Comparison of ENCODE assay signal across 1 cellular context in the genomic region with DNA sequence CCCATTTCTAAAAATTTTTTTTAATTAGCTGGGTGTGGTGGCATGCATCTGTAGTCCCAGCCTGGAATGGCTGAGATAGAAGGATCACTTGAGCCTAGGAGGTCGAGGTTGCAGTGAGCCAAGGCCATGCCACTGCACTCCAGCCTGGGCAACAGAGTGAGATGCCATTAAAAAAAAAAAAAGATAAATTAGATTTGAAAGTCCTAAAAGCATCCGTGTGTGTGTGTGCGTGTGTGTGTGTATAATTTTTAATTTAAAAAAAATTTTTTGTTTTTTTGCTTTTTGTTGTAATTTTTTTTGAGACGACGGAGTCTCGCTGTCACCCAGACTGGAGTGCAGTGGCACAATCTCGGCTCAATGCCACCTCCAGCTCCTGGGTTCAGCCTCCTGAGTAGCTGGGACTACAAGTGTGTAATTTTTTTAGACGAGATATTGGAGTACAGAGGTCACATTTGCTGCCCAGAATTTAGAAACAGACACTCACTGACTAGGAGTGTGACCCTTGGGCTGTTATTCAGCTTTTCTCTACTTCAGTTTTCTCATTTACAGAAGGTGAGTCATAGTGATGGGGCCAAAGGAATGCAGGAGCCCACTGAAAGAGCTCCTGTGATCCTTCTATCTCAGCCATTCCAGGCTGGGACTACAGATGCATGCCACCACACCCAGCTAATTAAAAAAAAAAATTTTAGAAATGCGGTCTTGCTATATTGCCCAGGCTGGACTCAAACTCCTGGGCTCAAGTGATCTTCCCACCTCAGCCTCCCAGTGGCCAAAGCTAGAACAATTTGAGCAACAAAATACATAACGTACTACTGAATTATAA.
A peak's percentile ranks its signal among the peaks of the same experiment; 100 is the strongest.
TF ChIP-seq lines count a peak whose summit lies in the region.

No MANE protein-coding gene starts in this region.

TF ChIP-seq in HepG2, 621 proteins besides CTCF, POLR2A, EP300 and RAD21 (continued from another document and continues in another):
- TF ChIP-seq TEAD3 (CRISPR knock-in tag; optimal IDR thresholded peaks at IDR 0.05; ENCODE audit: borderline replicate concordance) (peak; percentile 94), IKZF5 (CRISPR knock-in tag; IDR thresholded peaks at IDR 0.05) (no peak; the same call in 1 of the 2 replicates), KLF6 (CRISPR knock-in tag; IDR thresholded peaks at IDR 0.05) (no peak), NPAS2 (CRISPR knock-in tag; IDR thresholded peaks at IDR 0.05; ENCODE audit: borderline replicate concordance) (no peak), TFE3 (CRISPR knock-in tag; IDR thresholded peaks at IDR 0.05) (0 out of 2 replicates have a peak, but pooled peaks have one; percentile 41), TBP (CRISPR knock-in tag; IDR thresholded peaks at IDR 0.05) (no peak), NR2F6 (IDR thresholded peaks at IDR 0.05) (peak; percentile 58; the same call in 1 of the 2 replicates), NR2F6 (CRISPR knock-in tag; IDR thresholded peaks at IDR 0.05) (peak; percentile 87), SOX13 (IDR thresholded peaks at IDR 0.05) (no peak), SOX13 (CRISPR knock-in tag; conservative IDR thresholded peaks at IDR 0.05 in 1 of 2, IDR thresholded peaks at IDR 0.05 in 1 of 2) (peak in 1 of 2 experiments; percentile 51; a peak in 1 of 4 replicates), ZNF430 (CRISPR knock-in tag; IDR thresholded peaks at IDR 0.05) (no peak), ZNF326 (CRISPR knock-in tag; IDR thresholded peaks at IDR 0.05; ENCODE audit: borderline replicate concordance) (no peak), THYN1 (CRISPR knock-in tag; IDR thresholded peaks at IDR 0.05; ENCODE audit: borderline replicate concordance, low read depth) (no peak), SMYD3 (CRISPR knock-in tag; IDR thresholded peaks at IDR 0.05) (no peak), KLF12 (CRISPR knock-in tag; IDR thresholded peaks at IDR 0.05; ENCODE audit: borderline replicate concordance) (no peak), FOXO1 (CRISPR knock-in tag; IDR thresholded peaks at IDR 0.05) (peak; percentile 30; the same call in 1 of the 2 replicates), HDAC6 (IDR thresholded peaks at IDR 0.05; ENCODE audit: low read depth, low read length) (no peak), PPARG (CRISPR knock-in tag; conservative IDR thresholded peaks at IDR 0.05) (peak; percentile 95), NFYC (CRISPR knock-in tag; IDR thresholded peaks at IDR 0.05) (no peak), ZNF44 (CRISPR knock-in tag; IDR thresholded peaks at IDR 0.05) (no peak), ZNF792 (CRISPR knock-in tag; IDR thresholded peaks at IDR 0.05) (no peak), HNF1A (IDR thresholded peaks at IDR 0.05; ENCODE audit: low read depth) (no peak), HNF1A (CRISPR knock-in tag; IDR thresholded peaks at IDR 0.05; ENCODE audit: borderline replicate concordance) (no peak), ZNF235 (CRISPR knock-in tag; IDR thresholded peaks at IDR 0.05; ENCODE audit: borderline replicate concordance) (no peak), SALL1 (CRISPR knock-in tag; IDR thresholded peaks at IDR 0.05) (peak; percentile 49; the same call in 1 of the 2 replicates)
- TF ChIP-seq, protein P1, sequence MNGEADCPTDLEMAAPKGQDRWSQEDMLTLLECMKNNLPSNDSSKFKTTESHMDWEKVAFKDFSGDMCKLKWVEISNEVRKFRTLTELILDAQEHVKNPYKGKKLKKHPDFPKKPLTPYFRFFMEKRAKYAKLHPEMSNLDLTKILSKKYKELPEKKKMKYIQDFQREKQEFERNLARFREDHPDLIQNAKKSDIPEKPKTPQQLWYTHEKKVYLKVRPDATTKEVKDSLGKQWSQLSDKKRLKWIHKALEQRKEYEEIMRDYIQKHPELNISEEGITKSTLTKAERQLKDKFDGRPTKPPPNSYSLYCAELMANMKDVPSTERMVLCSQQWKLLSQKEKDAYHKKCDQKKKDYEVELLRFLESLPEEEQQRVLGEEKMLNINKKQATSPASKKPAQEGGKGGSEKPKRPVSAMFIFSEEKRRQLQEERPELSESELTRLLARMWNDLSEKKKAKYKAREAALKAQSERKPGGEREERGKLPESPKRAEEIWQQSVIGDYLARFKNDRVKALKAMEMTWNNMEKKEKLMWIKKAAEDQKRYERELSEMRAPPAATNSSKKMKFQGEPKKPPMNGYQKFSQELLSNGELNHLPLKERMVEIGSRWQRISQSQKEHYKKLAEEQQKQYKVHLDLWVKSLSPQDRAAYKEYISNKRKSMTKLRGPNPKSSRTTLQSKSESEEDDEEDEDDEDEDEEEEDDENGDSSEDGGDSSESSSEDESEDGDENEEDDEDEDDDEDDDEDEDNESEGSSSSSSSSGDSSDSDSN (CRISPR knock-in tag; IDR thresholded peaks at IDR 0.05), result peak; percentile 41; the same call in 1 of the 2 replicates
- TF ChIP-seq, protein P2, sequence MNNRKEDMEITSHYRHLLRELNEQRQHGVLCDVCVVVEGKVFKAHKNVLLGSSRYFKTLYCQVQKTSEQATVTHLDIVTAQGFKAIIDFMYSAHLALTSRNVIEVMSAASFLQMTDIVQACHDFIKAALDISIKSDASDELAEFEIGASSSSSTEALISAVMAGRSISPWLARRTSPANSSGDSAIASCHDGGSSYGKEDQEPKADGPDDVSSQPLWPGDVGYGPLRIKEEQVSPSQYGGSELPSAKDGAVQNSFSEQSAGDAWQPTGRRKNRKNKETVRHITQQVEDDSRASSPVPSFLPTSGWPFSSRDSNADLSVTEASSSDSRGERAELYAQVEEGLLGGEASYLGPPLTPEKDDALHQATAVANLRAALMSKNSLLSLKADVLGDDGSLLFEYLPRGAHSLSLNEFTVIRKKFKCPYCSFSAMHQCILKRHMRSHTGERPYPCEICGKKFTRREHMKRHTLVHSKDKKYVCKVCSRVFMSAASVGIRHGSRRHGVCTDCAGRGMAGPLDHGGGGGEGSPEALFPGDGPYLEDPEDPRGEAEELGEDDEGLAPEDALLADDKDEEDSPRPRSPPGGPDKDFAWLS (CRISPR knock-in tag; IDR thresholded peaks at IDR 0.05; ENCODE audit: borderline replicate concordance), result no peak
- TF ChIP-seq, protein P3, sequence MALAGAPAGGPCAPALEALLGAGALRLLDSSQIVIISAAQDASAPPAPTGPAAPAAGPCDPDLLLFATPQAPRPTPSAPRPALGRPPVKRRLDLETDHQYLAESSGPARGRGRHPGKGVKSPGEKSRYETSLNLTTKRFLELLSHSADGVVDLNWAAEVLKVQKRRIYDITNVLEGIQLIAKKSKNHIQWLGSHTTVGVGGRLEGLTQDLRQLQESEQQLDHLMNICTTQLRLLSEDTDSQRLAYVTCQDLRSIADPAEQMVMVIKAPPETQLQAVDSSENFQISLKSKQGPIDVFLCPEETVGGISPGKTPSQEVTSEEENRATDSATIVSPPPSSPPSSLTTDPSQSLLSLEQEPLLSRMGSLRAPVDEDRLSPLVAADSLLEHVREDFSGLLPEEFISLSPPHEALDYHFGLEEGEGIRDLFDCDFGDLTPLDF (CRISPR knock-in tag; IDR thresholded peaks at IDR 0.05), result no peak
- TF ChIP-seq, protein P4, sequence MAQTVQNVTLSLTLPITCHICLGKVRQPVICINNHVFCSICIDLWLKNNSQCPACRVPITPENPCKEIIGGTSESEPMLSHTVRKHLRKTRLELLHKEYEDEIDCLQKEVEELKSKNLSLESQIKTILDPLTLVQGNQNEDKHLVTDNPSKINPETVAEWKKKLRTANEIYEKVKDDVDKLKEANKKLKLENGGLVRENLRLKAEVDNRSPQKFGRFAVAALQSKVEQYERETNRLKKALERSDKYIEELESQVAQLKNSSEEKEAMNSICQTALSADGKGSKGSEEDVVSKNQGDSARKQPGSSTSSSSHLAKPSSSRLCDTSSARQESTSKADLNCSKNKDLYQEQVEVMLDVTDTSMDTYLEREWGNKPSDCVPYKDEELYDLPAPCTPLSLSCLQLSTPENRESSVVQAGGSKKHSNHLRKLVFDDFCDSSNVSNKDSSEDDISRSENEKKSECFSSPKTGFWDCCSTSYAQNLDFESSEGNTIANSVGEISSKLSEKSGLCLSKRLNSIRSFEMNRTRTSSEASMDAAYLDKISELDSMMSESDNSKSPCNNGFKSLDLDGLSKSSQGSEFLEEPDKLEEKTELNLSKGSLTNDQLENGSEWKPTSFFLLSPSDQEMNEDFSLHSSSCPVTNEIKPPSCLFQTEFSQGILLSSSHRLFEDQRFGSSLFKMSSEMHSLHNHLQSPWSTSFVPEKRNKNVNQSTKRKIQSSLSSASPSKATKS (CRISPR knock-in tag; IDR thresholded peaks at IDR 0.05), result no peak
- TF ChIP-seq, protein P5, sequence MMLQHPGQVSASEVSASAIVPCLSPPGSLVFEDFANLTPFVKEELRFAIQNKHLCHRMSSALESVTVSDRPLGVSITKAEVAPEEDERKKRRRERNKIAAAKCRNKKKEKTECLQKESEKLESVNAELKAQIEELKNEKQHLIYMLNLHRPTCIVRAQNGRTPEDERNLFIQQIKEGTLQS (CRISPR knock-in tag; IDR thresholded peaks at IDR 0.05), result peak; percentile 89
- TF ChIP-seq, protein P6, sequence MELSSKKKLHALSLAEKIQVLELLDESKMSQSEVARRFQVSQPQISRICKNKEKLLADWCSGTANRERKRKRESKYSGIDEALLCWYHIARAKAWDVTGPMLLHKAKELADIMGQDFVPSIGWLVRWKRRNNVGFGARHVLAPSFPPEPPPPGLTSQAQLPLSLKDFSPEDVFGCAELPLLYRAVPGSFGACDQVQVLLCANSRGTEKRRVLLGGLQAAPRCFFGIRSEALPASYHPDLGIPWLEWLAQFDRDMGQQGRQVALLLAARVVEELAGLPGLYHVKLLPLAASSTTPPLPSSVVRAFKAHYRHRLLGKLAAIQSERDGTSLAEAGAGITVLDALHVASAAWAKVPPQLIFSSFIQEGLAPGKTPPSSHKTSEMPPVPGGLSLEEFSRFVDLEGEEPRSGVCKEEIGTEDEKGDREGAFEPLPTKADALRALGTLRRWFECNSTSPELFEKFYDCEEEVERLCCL (CRISPR knock-in tag; IDR thresholded peaks at IDR 0.05; ENCODE audit: borderline replicate concordance), result no peak
- TF ChIP-seq, protein P7, sequence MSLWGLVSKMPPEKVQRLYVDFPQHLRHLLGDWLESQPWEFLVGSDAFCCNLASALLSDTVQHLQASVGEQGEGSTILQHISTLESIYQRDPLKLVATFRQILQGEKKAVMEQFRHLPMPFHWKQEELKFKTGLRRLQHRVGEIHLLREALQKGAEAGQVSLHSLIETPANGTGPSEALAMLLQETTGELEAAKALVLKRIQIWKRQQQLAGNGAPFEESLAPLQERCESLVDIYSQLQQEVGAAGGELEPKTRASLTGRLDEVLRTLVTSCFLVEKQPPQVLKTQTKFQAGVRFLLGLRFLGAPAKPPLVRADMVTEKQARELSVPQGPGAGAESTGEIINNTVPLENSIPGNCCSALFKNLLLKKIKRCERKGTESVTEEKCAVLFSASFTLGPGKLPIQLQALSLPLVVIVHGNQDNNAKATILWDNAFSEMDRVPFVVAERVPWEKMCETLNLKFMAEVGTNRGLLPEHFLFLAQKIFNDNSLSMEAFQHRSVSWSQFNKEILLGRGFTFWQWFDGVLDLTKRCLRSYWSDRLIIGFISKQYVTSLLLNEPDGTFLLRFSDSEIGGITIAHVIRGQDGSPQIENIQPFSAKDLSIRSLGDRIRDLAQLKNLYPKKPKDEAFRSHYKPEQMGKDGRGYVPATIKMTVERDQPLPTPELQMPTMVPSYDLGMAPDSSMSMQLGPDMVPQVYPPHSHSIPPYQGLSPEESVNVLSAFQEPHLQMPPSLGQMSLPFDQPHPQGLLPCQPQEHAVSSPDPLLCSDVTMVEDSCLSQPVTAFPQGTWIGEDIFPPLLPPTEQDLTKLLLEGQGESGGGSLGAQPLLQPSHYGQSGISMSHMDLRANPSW (CRISPR knock-in tag; IDR thresholded peaks at IDR 0.05; ENCODE audit: borderline replicate concordance), result no peak
